Comparison of ENCODE assay signal across 8 cellular contexts in genomic region chr1:86419277-86419903, GRCh38. TPM values are rescaled to one million over a fixed set of nuclear protein-coding genes. Genes with fewer than 3 reads are reported as not detected.
DNase-seq lines count a peak whose midpoint lies in the region; ATAC-seq and TF ChIP-seq lines count a peak whose summit lies in the region.

No MANE protein-coding gene starts in this region.

- DNase-seq in GDM1 (lab: John Stamatoyannopoulos, UW) (peak; percentile 9), T-helper 17 cell (peak in 1 of 3 donors; percentile 23), neural progenitor cell (ENCODE audit: low spot score) (peak; percentile 15), cerebellar nuclear complex (lab: John Stamatoyannopoulos, UW) (no peak), dedifferentiated amniotic fluid mesenchymal stem cell (ENCODE audit: extremely low spot score) (no peak)
- peak; percentile 24 to 26 (median 25) for DNase-seq in effector memory CD8-positive, alpha-beta T cell

- peaks cover 10% of the 10 kb centered on the region for H3K4me1 Mint-ChIP-seq in T-helper 17 cell
- H3K4me1 Mint-ChIP-seq in effector memory CD8-positive, alpha-beta T cell (ENCODE audit: low read depth in 2 of 2): peaks cover 3 to 4% of the 10 kb centered on the region in 2 donors
- H3K4me1 Mint-ChIP-seq in neural progenitor cell: peaks cover 5% of the 10 kb centered on the region

- H3K27me3 Mint-ChIP-seq in T-helper 17 cell: peaks cover 22% of the 10 kb centered on the region
- peaks cover 9 to 12% of the 10 kb centered on the region in 2 donors for H3K27me3 Mint-ChIP-seq in effector memory CD8-positive, alpha-beta T cell
- H3K27me3 Mint-ChIP-seq in neural progenitor cell (ENCODE audit: insufficient read depth, low read depth): no peaks in the 10 kb centered on the region

- no peak overlapping the region for H3K27ac Mint-ChIP-seq in T-helper 17 cell
- H3K27ac Mint-ChIP-seq in effector memory CD8-positive, alpha-beta T cell: no peak overlapping the region
- no peak overlapping the region for H3K27ac Mint-ChIP-seq in neural progenitor cell

- H3K9ac ChIP-seq in neural progenitor cell: no peak overlapping the region

- no peak overlapping the region for H2AFZ ChIP-seq in neural progenitor cell (replicated peaks)

- H3K36me3 ChIP-seq in neural progenitor cell: no peaks in the 10 kb centered on the region

- H3K9me3 ChIP-seq in T-helper 17 cell (ENCODE audit: control insufficient read depth, low read length, poor library complexity, severe bottlenecking) (no peaks in the 10 kb centered on the region), neural progenitor cell (ENCODE audit: low read depth) (no peaks in the 10 kb centered on the region)

- H3F3A ChIP-seq in neural progenitor cell (ENCODE audit: low read depth): no peaks in the 10 kb centered on the region

- H3K4me3 ChIP-seq in neural progenitor cell: no peak overlapping the region

- no peak overlapping the region for H3K4me2 ChIP-seq in neural progenitor cell

- H3K4me3 Mint-ChIP-seq in T-helper 17 cell: peak overlapping the region; percentile 78
- peak overlapping the region; percentile 10 to 49 for H3K4me3 Mint-ChIP-seq in effector memory CD8-positive, alpha-beta T cell
- no peak overlapping the region for H3K4me3 Mint-ChIP-seq in neural progenitor cell

- H4K20me1 ChIP-seq in neural progenitor cell (ENCODE audit: low read depth): no peaks in the 10 kb centered on the region

- H3K36me3 Mint-ChIP-seq in T-helper 17 cell (ENCODE audit: low read depth) (no peaks in the 10 kb centered on the region), neural progenitor cell (no peaks in the 10 kb centered on the region)
- H3K36me3 Mint-ChIP-seq in effector memory CD8-positive, alpha-beta T cell (ENCODE audit: insufficient read depth): no peaks in the 10 kb centered on the region

- H3K79me2 ChIP-seq in neural progenitor cell (ENCODE audit: low read depth): no peaks in the 10 kb centered on the region

- peak; percentile 49 for TF ChIP-seq CTCF in neural progenitor cell (IDR thresholded peaks at IDR 0.05)

- H3K27ac ChIP-seq in neural progenitor cell: no peak overlapping the region

- H3K9me3 Mint-ChIP-seq in effector memory CD8-positive, alpha-beta T cell: no peaks in the 10 kb centered on the region
- no peaks in the 10 kb centered on the region for H3K9me3 Mint-ChIP-seq in neural progenitor cell

- H3K27me3 ChIP-seq in neural progenitor cell: no peaks in the 10 kb centered on the region

- ATAC-seq in GM19397 (IDR thresholded peaks at IDR 0.05; ENCODE audit: unreplicated experiment) (peak; percentile 79), HG03432 (IDR thresholded peaks at IDR 0.05; ENCODE audit: unreplicated experiment) (peak; percentile 88), T-helper 17 cell (peak; percentile 84)
- peak; percentile 95 for ATAC-seq in effector memory CD8-positive, alpha-beta T cell (replicated peaks)

- H3K4me1 ChIP-seq in neural progenitor cell: no peaks in the 10 kb centered on the region

RNA-seq across cellular contexts. Expression of gene CLCA2, which starts 4.6 kb away (rescaled TPM):
- not detected for total RNA-seq in T-helper 17 cell
- not detected in 2 replicates for total RNA-seq in neural progenitor cell (ENCODE audit: low replicate concordance)

RNA-seq across cellular contexts. Expression of gene ODF2L, which starts 23.3 kb away (rescaled TPM):
- total RNA-seq in T-helper 17 cell (100 to 1,000 TPM; 122 to 145 TPM), neural progenitor cell (ENCODE audit: low replicate concordance) (27.7 and 62.6 TPM in 2 replicates)

RNA-seq across cellular contexts. Expression of gene CLCA1, which starts 49.3 kb away (rescaled TPM):
- not detected for total RNA-seq in T-helper 17 cell
- not detected in 2 replicates for total RNA-seq in neural progenitor cell (ENCODE audit: low replicate concordance)

Comparison
In these comparisons a context has a peak if more than half of its experiments do, and no peak if none do; other contexts are left out.
1. DNase-seq: peak in GDM1 (single experiment), effector memory CD8-positive, alpha-beta T cell (3 of 3) and neural progenitor cell (single experiment); none in cerebellar nuclear complex (0 of 2) and dedifferentiated amniotic fluid mesenchymal stem cell (single experiment).
2. Peak in every context shown above with its lines, with median percentiles within 50 percentile points of each other: ATAC-seq.